In the genomic region with DNA sequence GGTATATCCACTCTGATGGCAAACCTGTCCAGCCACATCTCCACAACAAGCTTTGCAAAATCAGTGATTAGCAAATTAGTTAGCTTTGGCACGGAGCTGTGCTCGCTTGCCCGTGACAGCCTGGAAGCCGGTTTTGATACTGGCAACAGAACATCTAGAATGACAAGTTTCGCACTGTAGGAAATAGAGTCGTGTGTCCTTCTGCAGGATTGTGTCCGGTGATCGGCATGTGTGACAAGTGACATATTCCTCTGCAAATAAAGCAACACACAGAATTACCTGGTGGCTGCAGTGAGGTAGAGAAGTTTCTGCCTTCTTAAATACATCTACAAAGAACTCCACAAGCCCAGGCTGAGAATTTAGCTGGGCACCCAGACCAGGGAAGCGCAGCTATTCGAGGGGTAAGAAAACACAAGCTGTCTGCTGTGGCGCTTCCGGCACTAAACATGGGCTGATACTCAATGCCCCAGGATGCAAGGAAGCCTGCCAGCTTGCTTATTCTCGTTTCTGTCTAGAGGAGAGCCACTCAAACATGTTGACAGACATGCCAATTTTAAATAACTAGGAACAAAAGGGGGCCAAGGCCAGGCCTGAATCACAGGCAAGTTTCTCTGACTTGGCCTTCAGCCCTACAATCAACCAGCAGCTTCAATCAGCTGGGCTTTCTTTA, we compare ENCODE assay signal across 18 cellular contexts. TPM values are rescaled to one million over a fixed set of nuclear protein-coding genes. Genes with fewer than 3 reads are reported as not detected.
DNase-seq lines count a peak whose midpoint lies in the region; ATAC-seq and TF ChIP-seq lines count a peak whose summit lies in the region.
"Had no signal": no experiment of that assay in that cellular context is flagged by ENCODE, and none has a peak within 500 bp of the region (broad histone marks: within the 10 kb centered on the region; RNA-seq: fewer than 3 reads in every experiment).

No MANE protein-coding gene starts in this region.

- DNase-seq in A673 (ENCODE audit: low spot score), result no peak
- no peak for DNase-seq in GM23338 (ENCODE audit: low spot score)
- no peak for DNase-seq in immature natural killer cell
- DNase-seq in NCI-H1417 (lab: John Stamatoyannopoulos, UW), result no peak
- DNase-seq in 8988T, result no peak
- DNase-seq: activated B cell treated with CpG ODN at 0.5 μM for 24 hours; activated gamma-delta T cell; CD4-positive, alpha-beta memory T cell; effector CD4-positive, alpha-beta T cell; H9; mesenchymal stem cell; NCI-H2227 treated with DMSO at 0.1 percent for 48 hours; SJCRH30; uterus had no signal

- H3K4me1 Mint-ChIP-seq in GM23338 (no peaks in the 10 kb centered on the region), immature natural killer cell (peaks cover 0 to 30% of the 10 kb centered on the region in 2 donors)
- H3K4me1 Mint-ChIP-seq in activated T-helper 17 cell treated with anti-CD3 and anti-CD28 coated beads, Interleukin-2, amount 50 U/mL, for 72 hours, result peaks cover 7% of the 10 kb centered on the region
- H3K4me1 Mint-ChIP-seq: activated B cell treated with CpG ODN at 0.5 μM for 24 hours, H9 had no signal

- intact Hi-C loops in A673 (cut with micrococcal nuclease; ENCODE audit: unreplicated experiment), result no loop called here

- peaks cover 1% of the 10 kb centered on the region for H3K4me1 ChIP-seq in A673 (ENCODE audit: insufficient read depth, low read length, poor library complexity, severe bottlenecking)
- no peaks in the 10 kb centered on the region for H3K4me1 ChIP-seq in GM23338 (ENCODE audit: insufficient read depth)
- H3K4me1 ChIP-seq: SJCRH30, uterus had no signal

- H3K9me3 ChIP-seq in A673 (ENCODE audit: low read depth, low read length, poor library complexity, severe bottlenecking), result no peaks in the 10 kb centered on the region
- H3K9me3 ChIP-seq: SJCRH30, uterus had no signal

- H2AFZ ChIP-seq in GM23338, result no peak overlapping the region

- H3K27ac ChIP-seq in A673 (ENCODE audit: low read depth, low read length, poor library complexity, severe bottlenecking) (peak overlapping the region; percentile 8), GM23338 (ENCODE audit: low read depth) (0 out of 2 replicates have a peak overlapping the region, but pooled peaks have one; percentile 1)
- H3K27ac ChIP-seq: KMS-11, SJCRH30, uterus had no signal

- H3K79me2 ChIP-seq in GM23338 (replicated peaks; ENCODE audit: insufficient read depth), result no peaks in the 10 kb centered on the region

- POLR2A ChIA-PET in A673 (lab: Charles Lee; ENCODE audit: low non-redundant PET), result interaction anchor here (0.6 kb wide), 1 partner anchor 457 kb away, joined by 3 read pairs; no protein-coding TSS in a partner anchor

- H3F3A ChIP-seq in GM23338 (replicated peaks; ENCODE audit: low read depth), result peaks cover 36% of the 10 kb centered on the region

- BruUV-seq in A673 (replicated peaks; lab: Mats Ljungman, UMichigan), result TSS peak; percentile 65

- H3K36me3 ChIP-seq in A673 (ENCODE audit: insufficient read depth, low read length, poor library complexity, severe bottlenecking) (peaks cover 84% of the 10 kb centered on the region), GM23338 (ENCODE audit: insufficient read depth) (peaks cover 50% of the 10 kb centered on the region)
- H3K36me3 ChIP-seq: uterus had no signal

- ATAC-seq in GM23338 (no peak), HG03521 (IDR thresholded peaks at IDR 0.05; ENCODE audit: unreplicated experiment) (no peak), GM19023 (IDR thresholded peaks at IDR 0.05; ENCODE audit: unreplicated experiment) (no peak)
- ATAC-seq in activated T-helper 17 cell treated with anti-CD3 and anti-CD28 coated beads, Interleukin-2, amount 50 U/mL, for 72 hours (replicated peaks), result no peak

- peaks cover 12% of the 10 kb centered on the region for H3K27me3 Mint-ChIP-seq in GM23338 (ENCODE audit: insufficient read depth, low read depth, poor library complexity)
- no peaks in the 10 kb centered on the region for H3K27me3 Mint-ChIP-seq in activated T-helper 17 cell treated with anti-CD3 and anti-CD28 coated beads, Interleukin-2, amount 50 U/mL, for 72 hours
- H3K27me3 Mint-ChIP-seq in immature natural killer cell (ENCODE audit: low read depth in 3 of 3), result peaks cover 2 to 4% (median 4%) of the 10 kb centered on the region in 3 donors
- H3K27me3 Mint-ChIP-seq: activated B cell treated with CpG ODN at 0.5 μM for 24 hours; CD4-positive, alpha-beta memory T cell had no signal

- H3K4me2 ChIP-seq in GM23338, result no peak overlapping the region
- H3K4me2 ChIP-seq: KMS-11 had no signal

- H3K36me3 Mint-ChIP-seq in GM23338 (ENCODE audit: low read depth) (peaks cover 73% of the 10 kb centered on the region), immature natural killer cell (peaks cover 0 to 52% (median 32%) of the 10 kb centered on the region in 3 donors)
- H3K36me3 Mint-ChIP-seq in activated T-helper 17 cell treated with anti-CD3 and anti-CD28 coated beads, Interleukin-2, amount 50 U/mL, for 72 hours (ENCODE audit: low read depth), result peaks cover 97% of the 10 kb centered on the region

- H3K4me3 ChIP-seq in A673 (ENCODE audit: low read depth, low read length, poor library complexity, severe bottlenecking), result no peak overlapping the region
- H3K4me3 ChIP-seq in GM23338, result no peak overlapping the region
- H3K4me3 ChIP-seq: SJCRH30, uterus had no signal

- no peak overlapping the region for H3K27ac Mint-ChIP-seq in GM23338
- H3K27ac Mint-ChIP-seq in activated T-helper 17 cell treated with anti-CD3 and anti-CD28 coated beads, Interleukin-2, amount 50 U/mL, for 72 hours, result peak overlapping the region; percentile 38
- H3K27ac Mint-ChIP-seq in immature natural killer cell, result peak overlapping the region in 5 of 6 donors; percentile 56 to 80 (median 70)

- H3K4me3 Mint-ChIP-seq in GM23338, result no peak overlapping the region
- H3K4me3 Mint-ChIP-seq in activated T-helper 17 cell treated with anti-CD3 and anti-CD28 coated beads, Interleukin-2, amount 50 U/mL, for 72 hours, result no peak overlapping the region
- no peak overlapping the region for H3K4me3 Mint-ChIP-seq in immature natural killer cell
- H3K4me3 Mint-ChIP-seq: activated B cell treated with CpG ODN at 0.5 μM for 24 hours; CD4-positive, alpha-beta memory T cell; H9 had no signal

- H3K9me2 ChIP-seq in GM23338 (ENCODE audit: insufficient read depth), result no peaks in the 10 kb centered on the region

- no peaks in the 10 kb centered on the region; the same call in 2 of the 3 replicates for H3K9me3 Mint-ChIP-seq in GM23338
- H3K9me3 Mint-ChIP-seq in activated T-helper 17 cell treated with anti-CD3 and anti-CD28 coated beads, Interleukin-2, amount 50 U/mL, for 72 hours, result no peaks in the 10 kb centered on the region
- no peaks in the 10 kb centered on the region for H3K9me3 Mint-ChIP-seq in immature natural killer cell
- H3K9me3 Mint-ChIP-seq: activated B cell treated with CpG ODN at 0.5 μM for 24 hours; CD4-positive, alpha-beta memory T cell; H9 had no signal

- H4K20me1 ChIP-seq in GM23338 (replicated peaks; ENCODE audit: insufficient read depth), result peaks cover 35% of the 10 kb centered on the region

- TF ChIP-seq CTCF in A673 (conservative IDR thresholded peaks at IDR 0.05; ENCODE audit: low read depth, low read length) (no peak), GM23338 (conservative IDR thresholded peaks at IDR 0.05; ENCODE audit: low read depth in 2 of 2) (no peak)

- H3K27me3 ChIP-seq in A673 (replicated peaks; ENCODE audit: insufficient read depth, low read depth, low read length, poor library complexity) (no peaks in the 10 kb centered on the region), GM23338 (ENCODE audit: insufficient read depth) (no peaks in the 10 kb centered on the region)
- H3K27me3 ChIP-seq: SJCRH30, uterus had no signal

- CTCF ChIA-PET in A673 (lab: Charles Lee), result no interaction called here

TF ChIP-seq in GM23338, 12 proteins besides CTCF, POLR2A, EP300 and RAD21 (continues in another document):
- TF ChIP-seq POLR2AphosphoS5 (IDR thresholded peaks at IDR 0.05; ENCODE audit: low read depth), result no peak; the same call in 1 of the 2 replicates

RNA-seq across cellular contexts. Expression of a gene that starts 22.3 kb away (rescaled TPM):
- 130 and 142 TPM in 2 replicates for total RNA-seq in A673 (2021)
- total RNA-seq in GM23338 (2014; rRNA removed; shearing (Covaris generic)), result 117 and 124 TPM in 2 replicates
- polyA plus RNA-seq in GM23338 (2016; fragmentation: Nextera tagmentation; extraction: Ambion mirVana) (190 and 194 TPM in 2 replicates), immature natural killer cell (10 to 100 TPM; 19.9 to 22.9 (median 20.7) TPM)
- 100 to 1,000 TPM in 1 of 2 donors, 10 to 100 TPM in 1; 64.0 to 107 TPM for total RNA-seq in activated T-helper 17 cell treated with anti-CD3 and anti-CD28 coated beads, Interleukin-2, amount 50 U/mL, for 72 hours
